ENCODE assay signal across 22 cellular contexts in genomic region chr20:38722708-38723068, GRCh38. TPM values are rescaled to one million over a fixed set of nuclear protein-coding genes. Genes with fewer than 3 reads are reported as not detected.
DNase-seq lines count a peak whose midpoint lies in the region; ATAC-seq and TF ChIP-seq lines count a peak whose summit lies in the region.
"Had no signal": no experiment of that assay in that cellular context is flagged by ENCODE, and none has a peak within 500 bp of the region (broad histone marks: within the 10 kb centered on the region; RNA-seq: fewer than 3 reads in every experiment).

No MANE protein-coding gene starts in this region.

- no peak overlapping the region for H3K56ac ChIP-seq in mesendoderm (ENCODE audit: low read length)

- H3K4me3 ChIP-seq in CD8-positive, alpha-beta memory T cell (ENCODE audit: low read length), result no peak overlapping the region
- H3K4me3 ChIP-seq in HCT116 (replicated peaks in 1 of 2; ENCODE audit: low read depth in 1 of 2, low read length in 2 of 2) (no peak overlapping the region), mesendoderm (ENCODE audit: low read length) (no peak overlapping the region)
- H3K4me3 ChIP-seq: gastrocnemius medialis, pancreas, sigmoid colon had no signal

- H3K23ac ChIP-seq in mesendoderm (ENCODE audit: low read length), result no peak overlapping the region

- H3K9ac ChIP-seq in HCT116 (ENCODE audit: low read length) (no peak overlapping the region), mesendoderm (ENCODE audit: low read length) (no peak overlapping the region)

- ATAC-seq in HCT116, result 0 out of 2 replicates have a peak, but pooled peaks have one; percentile 34
- no peak for ATAC-seq in central memory CD8-positive, alpha-beta T cell (replicated peaks; ENCODE audit: extremely low read depth, poor library complexity, severe bottlenecking)
- no peak for ATAC-seq in HG02884 (IDR thresholded peaks at IDR 0.05; ENCODE audit: unreplicated experiment)
- ATAC-seq: activated CD8-positive, alpha-beta T cell treated with anti-CD3 and anti-CD28 coated beads, Interleukin-2, amount 10 ng/mL, durations not matched to agents 7 days and 5 days; gastrocnemius medialis; pancreas had no signal

- no peak overlapping the region for H4K5ac ChIP-seq in mesendoderm (ENCODE audit: low read length)

- no peak overlapping the region for H3K4ac ChIP-seq in mesendoderm (ENCODE audit: low read depth, low read length)

- peaks cover 73% of the 10 kb centered on the region for H3K27me3 ChIP-seq in CD8-positive, alpha-beta memory T cell (ENCODE audit: insufficient read depth, low read length, poor library complexity, severe bottlenecking)
- peaks cover 47% of the 10 kb centered on the region for H3K27me3 ChIP-seq in HCT116 (ENCODE audit: insufficient read depth, low read length)
- peaks cover 69% of the 10 kb centered on the region for H3K27me3 ChIP-seq in mesendoderm (ENCODE audit: insufficient read depth, low read length, poor library complexity)

- no peak overlapping the region for H2BK15ac ChIP-seq in mesendoderm (replicated peaks; ENCODE audit: low read depth)

- no peak for TF ChIP-seq POLR2A in HCT116 (IDR thresholded peaks at IDR 0.05; ENCODE audit: borderline replicate concordance, extremely low read depth, insufficient read depth, insufficient read length)

- no peak for TF ChIP-seq RAD21 in HCT116 (IDR thresholded peaks at IDR 0.05; ENCODE audit: low read depth)

- no peak overlapping the region for H4K8ac ChIP-seq in mesendoderm (ENCODE audit: low read depth, low read length)

- peaks cover 66 to 81% of the 10 kb centered on the region in 2 donors for H3K27me3 Mint-ChIP-seq in CD8-positive, alpha-beta memory T cell
- H3K27me3 Mint-ChIP-seq in central memory CD8-positive, alpha-beta T cell, result peaks cover 97% of the 10 kb centered on the region
- H3K27me3 Mint-ChIP-seq in immature natural killer cell (ENCODE audit: low read depth in 3 of 3), result peaks cover 35 to 56% (median 55%) of the 10 kb centered on the region in 3 donors

- H3K4me1 ChIP-seq in CD8-positive, alpha-beta memory T cell (ENCODE audit: insufficient read depth, low read length), result peaks cover 29% of the 10 kb centered on the region
- H3K4me1 ChIP-seq in HCT116 (ENCODE audit: control insufficient read depth in 1 of 2, insufficient read depth in 2 of 2, low read length in 2 of 2) (no peaks in the 10 kb centered on the region), mesendoderm (ENCODE audit: control insufficient read depth, low read depth, low read length) (peaks cover 2% of the 10 kb centered on the region)
- H3K4me1 ChIP-seq: gastrocnemius medialis, pancreas had no signal

- no peaks in the 10 kb centered on the region for H3K9me2 ChIP-seq in HCT116 (ENCODE audit: insufficient read depth)

- H3K79me2 ChIP-seq in HCT116 (ENCODE audit: insufficient read depth, low read length) (no peaks in the 10 kb centered on the region), mesendoderm (ENCODE audit: control insufficient read depth, insufficient read depth, low read length) (no peaks in the 10 kb centered on the region)

- no peaks in the 10 kb centered on the region for H3K9me3 ChIP-seq in CD8-positive, alpha-beta memory T cell (ENCODE audit: low read length)
- H3K9me3 ChIP-seq in HCT116 (ENCODE audit: control insufficient read depth in 1 of 2, insufficient read depth in 1 of 2, low read depth in 1 of 2, low read length in 2 of 2), result no peaks in the 10 kb centered on the region
- H3K9me3 ChIP-seq: gastrocnemius medialis, pancreas, sigmoid colon had no signal

- H3K9me3 Mint-ChIP-seq in CD8-positive, alpha-beta memory T cell, result peaks cover 0 to 6% (median 1%) of the 10 kb centered on the region in 5 donors
- no peaks in the 10 kb centered on the region for H3K9me3 Mint-ChIP-seq in central memory CD8-positive, alpha-beta T cell
- H3K9me3 Mint-ChIP-seq in immature natural killer cell, result peaks cover 0 to 4% (median 0%) of the 10 kb centered on the region in 6 donors
- H3K9me3 Mint-ChIP-seq: activated T-cell treated with anti-CD3 and anti-CD28 coated beads, Interleukin-2, amount 50 U/mL, for 4 hours had no signal

- no CpG with 5 or more reads among the region's 11 CpGs for WGBS in mesendoderm (ENCODE audit: extremely low coverage, insufficient coverage, low lambda C conversion rate)

- no peaks in the 10 kb centered on the region for H3K36me3 Mint-ChIP-seq in CD8-positive, alpha-beta memory T cell
- peaks cover 21% of the 10 kb centered on the region for H3K36me3 Mint-ChIP-seq in central memory CD8-positive, alpha-beta T cell (ENCODE audit: insufficient read depth)
- peaks cover 0 to 3% (median 0%) of the 10 kb centered on the region in 3 donors for H3K36me3 Mint-ChIP-seq in immature natural killer cell
- H3K36me3 Mint-ChIP-seq: activated naive CD8-positive, alpha-beta T cell had no signal

- no peaks in the 10 kb centered on the region for H4K20me1 ChIP-seq in HCT116 (ENCODE audit: insufficient read depth)

- H3K4me2 ChIP-seq in HCT116 (ENCODE audit: low read length) (no peak overlapping the region), mesendoderm (ENCODE audit: low read length) (no peak overlapping the region)

- intact Hi-C loops in HCT116 (cut with micrococcal nuclease), result no loop called here

- no peak overlapping the region for H3K18ac ChIP-seq in mesendoderm (ENCODE audit: low read length)

- POLR2A ChIA-PET in CD8-positive, alpha-beta memory T cell (lab: Charles Lee), result no interaction called here
- POLR2A ChIA-PET in HCT116 (lab: Charles Lee), result no interaction called here

- H2BK120ac ChIP-seq in mesendoderm (ENCODE audit: low read depth, low read length), result no peak overlapping the region

- no peaks in the 10 kb centered on the region for H3K79me1 ChIP-seq in mesendoderm (ENCODE audit: low read length)

- RAD21 ChIA-PET in HCT116 (lab: Charles Lee; ENCODE audit: low non-redundant PET in 1 of 2, low total read pairs in 2 of 2, uncharacterized antibody in 2 of 2, unreplicated experiment in 2 of 2), result no interaction called here

- no peak for DNase-seq in CD8-positive, alpha-beta memory T cell
- no peak for DNase-seq in HCT116 (ENCODE audit: low read depth, low spot score)
- DNase-seq in central memory CD8-positive, alpha-beta T cell (ENCODE audit: low spot score in 2 of 2), result no peak
- peak; percentile 57 for DNase-seq in mesendoderm
- DNase-seq in immature natural killer cell, result no peak
- no peak for DNase-seq in NCI-H446 (lab: John Stamatoyannopoulos, UW)
- DNase-seq in NCI-H187 treated with DMSO at 0.1 percent for 48 hours (lab: John Stamatoyannopoulos, UW), result no peak
- DNase-seq: activated CD8-positive, alpha-beta T cell treated with anti-CD3 and anti-CD28 coated beads, Interleukin-2, amount 10 ng/mL, durations not matched to agents 7 days and 5 days; activated T-cell treated with anti-CD3 and anti-CD28 coated beads, Interleukin-2, amount 50 U/mL, for 4 hours; Calu3; dermis blood vessel endothelial cell; gastrocnemius medialis; NCI-H146; pancreas; sigmoid colon; stimulated activated CD4-positive, alpha-beta T cell treated with anti-CD3 and anti-CD28 coated beads, Interleukin-1b, Interleukin-23, amount 100 ng/mL, for 48 hours; WERI-Rb-1 had no signal

- no TSS peak for BruUV-seq in HCT116 (replicated peaks; lab: Mats Ljungman, UMichigan)

- CTCF ChIA-PET in CD8-positive, alpha-beta memory T cell (lab: Charles Lee), result interaction anchor here (0.7 to 1.1 kb wide), 3 partner anchors 8 to 326 kb away, joined by 3 to 4 read pairs (median 3); no protein-coding TSS in a partner anchor
- CTCF ChIA-PET in HCT116 (lab: Charles Lee), result no interaction called here

- H2BK5ac ChIP-seq in mesendoderm (ENCODE audit: low read length), result no peak overlapping the region

- H3K36me3 ChIP-seq in CD8-positive, alpha-beta memory T cell (ENCODE audit: insufficient read depth, low read length), result no peaks in the 10 kb centered on the region
- H3K36me3 ChIP-seq in HCT116 (ENCODE audit: control insufficient read depth in 1 of 2, insufficient read depth in 2 of 2, low read length in 2 of 2) (no peaks in the 10 kb centered on the region), mesendoderm (ENCODE audit: control insufficient read depth, insufficient read depth, low read length) (no peaks in the 10 kb centered on the region)
- H3K36me3 ChIP-seq: gastrocnemius medialis, pancreas, sigmoid colon, WERI-Rb-1 had no signal

- no peak overlapping the region for H3K27ac Mint-ChIP-seq in CD8-positive, alpha-beta memory T cell
- peak overlapping the region; percentile 51 for H3K27ac Mint-ChIP-seq in central memory CD8-positive, alpha-beta T cell (ENCODE audit: low read depth)
- H3K27ac Mint-ChIP-seq in immature natural killer cell, result no peak overlapping the region
- H3K27ac Mint-ChIP-seq: activated naive CD8-positive, alpha-beta T cell had no signal

- peaks cover 29 to 37% (median 30%) of the 10 kb centered on the region in 3 donors for H3K4me1 Mint-ChIP-seq in CD8-positive, alpha-beta memory T cell
- H3K4me1 Mint-ChIP-seq in central memory CD8-positive, alpha-beta T cell, result peaks cover 32% of the 10 kb centered on the region
- H3K4me1 Mint-ChIP-seq in immature natural killer cell, result peaks cover 18 to 23% of the 10 kb centered on the region in 2 donors

- H3K4me3 Mint-ChIP-seq in CD8-positive, alpha-beta memory T cell, result peak overlapping the region in 4 of 7 donors; percentile 8 to 54 (median 32)
- no peak overlapping the region for H3K4me3 Mint-ChIP-seq in central memory CD8-positive, alpha-beta T cell
- peak overlapping the region in 1 of 5 donors; percentile 53 for H3K4me3 Mint-ChIP-seq in immature natural killer cell
- H3K4me3 Mint-ChIP-seq: activated CD8-positive, alpha-beta T cell treated with anti-CD3 and anti-CD28 coated beads, Interleukin-2, amount 10 ng/mL, durations not matched to agents 7 days and 5 days had no signal

- no peak for TF ChIP-seq CTCF in HCT116 (IDR thresholded peaks at IDR 0.05 in 2 of 3, conservative IDR thresholded peaks at IDR 0.05 in 1 of 3; ENCODE audit: borderline replicate concordance in 1 of 3, insufficient read depth in 1 of 3, low read depth in 2 of 3, low read length in 2 of 3)

- H2AFZ ChIP-seq in HCT116 (ENCODE audit: low read depth, low read length, poor library complexity, severe bottlenecking), result no peak overlapping the region

- H3K27ac ChIP-seq in CD8-positive, alpha-beta memory T cell (ENCODE audit: low read depth, low read length), result no peak overlapping the region
- H3K27ac ChIP-seq in HCT116 (ENCODE audit: low read depth, low read length), result no peak overlapping the region
- H3K27ac ChIP-seq in mesendoderm (ENCODE audit: low read depth, low read length), result no peak overlapping the region
- H3K27ac ChIP-seq: gastrocnemius medialis, pancreas, RWPE1, sigmoid colon, WERI-Rb-1 had no signal

- H2AK5ac ChIP-seq in mesendoderm (ENCODE audit: low read length), result no peak overlapping the region

RNA-seq across cellular contexts. Expression of gene SLC32A1, which starts 1.6 kb away (rescaled TPM):
- not detected for total RNA-seq in CD8-positive, alpha-beta memory T cell
- not detected for polyA plus RNA-seq in CD8-positive, alpha-beta memory T cell
- not detected for total RNA-seq in HCT116 (2021; ENCODE audit: unreplicated experiment)
- 0.03 TPM in 1 of 2 replicates, not detected in the other for polyA plus RNA-seq in HCT116 (2012)
- polyA plus RNA-seq in mesendoderm (2013, experiment 1 of 2), result 0.10 TPM
- polyA plus RNA-seq in mesendoderm (2013, experiment 2 of 2), result 0.11 TPM
- polyA plus RNA-seq in immature natural killer cell, result not detected
- total RNA-seq: activated CD8-positive, alpha-beta T cell treated with anti-CD3 and anti-CD28 coated beads, Interleukin-2, amount 10 ng/mL, durations not matched to agents 7 days and 5 days; activated T-cell treated with anti-CD3 and anti-CD28 coated beads, Interleukin-2, amount 50 U/mL, for 4 hours; Calu3; dermis blood vessel endothelial cell; gastrocnemius medialis; liver; pancreas; sigmoid colon had no signal
- polyA plus RNA-seq: esophagus, liver, pancreas had no signal

RNA-seq across cellular contexts. Expression of gene ACTR5, which starts 25.6 kb away (rescaled TPM):
- 10 to 100 TPM; 12.2 to 12.6 TPM for total RNA-seq in CD8-positive, alpha-beta memory T cell
- polyA plus RNA-seq in CD8-positive, alpha-beta memory T cell, result 9.5 TPM
- total RNA-seq in HCT116 (2021; ENCODE audit: unreplicated experiment), result 22.0 TPM
- polyA plus RNA-seq in HCT116 (2012), result 15.0 and 16.7 TPM in 2 replicates
- polyA plus RNA-seq in mesendoderm (2013, experiment 1 of 2), result 11.4 TPM
- 10.7 TPM for polyA plus RNA-seq in mesendoderm (2013, experiment 2 of 2)
- polyA plus RNA-seq in immature natural killer cell, result 10 to 100 TPM in 1 of 3 donors, 1 to 10 TPM in 2; 8.0 to 11.1 (median 8.7) TPM
